9 cellular contexts compared by ENCODE assay signal in the genomic region with DNA sequence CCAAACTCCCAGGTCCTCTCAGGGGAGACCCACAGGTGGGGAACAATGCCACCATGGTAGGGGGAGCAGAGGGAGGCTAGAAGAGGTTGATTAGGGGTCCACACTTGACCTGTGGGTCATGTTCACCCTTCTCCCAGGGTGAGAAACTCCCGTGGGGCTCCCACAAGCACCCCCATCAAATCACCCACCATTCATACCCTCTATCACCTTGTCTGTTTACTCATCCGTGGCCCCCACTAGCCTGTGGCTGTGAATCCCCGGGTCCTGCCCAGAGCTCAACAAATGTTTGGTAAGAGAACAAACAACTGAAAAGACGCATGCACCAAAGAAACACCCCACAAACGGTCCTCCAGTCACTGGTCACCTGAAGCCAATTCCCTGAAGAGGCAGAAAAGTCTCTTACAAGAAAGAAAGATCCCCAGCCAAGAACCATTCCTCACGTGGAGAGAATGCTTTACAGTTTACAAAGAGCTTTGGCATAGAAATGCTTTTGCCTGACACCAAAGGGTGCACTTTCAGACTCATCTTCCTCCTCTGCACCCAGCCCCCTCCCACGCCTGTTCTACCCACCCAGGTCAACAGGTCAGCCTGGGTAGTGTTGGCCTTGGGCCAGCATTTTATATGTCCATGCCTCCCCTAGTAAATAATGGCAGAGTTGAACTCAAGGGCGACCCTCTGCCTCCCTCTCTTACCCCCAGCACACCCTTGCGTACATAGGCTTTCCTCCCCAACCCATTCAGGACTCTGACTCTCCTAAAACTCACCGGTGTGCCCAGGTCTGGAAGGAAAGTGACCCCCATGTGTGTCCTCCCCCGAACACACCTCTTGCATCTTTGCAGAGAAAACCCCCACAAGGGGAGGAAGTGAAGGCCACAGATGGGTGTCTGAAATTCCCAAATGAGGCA. TPM values are rescaled to one million over a fixed set of nuclear protein-coding genes. Genes with fewer than 3 reads are reported as not detected.
DNase-seq lines count a peak whose midpoint lies in the region; ATAC-seq and TF ChIP-seq lines count a peak whose summit lies in the region.
"Had no signal": no experiment of that assay in that cellular context is flagged by ENCODE, and none has a peak within 500 bp of the region (broad histone marks: within the 10 kb centered on the region; RNA-seq: fewer than 3 reads in every experiment).

No MANE protein-coding gene starts in this region.

- no peak for TF ChIP-seq CTCF in activated CD8-positive, alpha-beta T cell treated with anti-CD3 and anti-CD28 coated beads for 36 hours (IDR thresholded peaks at IDR 0.05)

- no peaks in the 10 kb centered on the region for H3K9me3 Mint-ChIP-seq in activated CD8-positive, alpha-beta T cell treated with anti-CD3 and anti-CD28 coated beads for 36 hours
- no peaks in the 10 kb centered on the region for H3K9me3 Mint-ChIP-seq in immature natural killer cell
- no peaks in the 10 kb centered on the region for H3K9me3 Mint-ChIP-seq in stimulated activated memory B cell treated with anti-CD40 and anti-IgM and Interleukin-4, amounts not matched to agents 10 μg/mL and 1 μg/mL and 100 μg/mL, for 72 hours

- H3K27me3 Mint-ChIP-seq in activated CD8-positive, alpha-beta T cell treated with anti-CD3 and anti-CD28 coated beads for 36 hours, result peaks cover 12% of the 10 kb centered on the region
- H3K27me3 Mint-ChIP-seq in immature natural killer cell (ENCODE audit: low read depth in 3 of 3), result peaks cover 2 to 13% (median 2%) of the 10 kb centered on the region in 3 donors
- peaks cover under 1% of the 10 kb centered on the region for H3K27me3 Mint-ChIP-seq in stimulated activated memory B cell treated with anti-CD40 and anti-IgM and Interleukin-4, amounts not matched to agents 10 μg/mL and 1 μg/mL and 100 μg/mL, for 72 hours

- POLR2A ChIA-PET in activated CD8-positive, alpha-beta T cell treated with anti-CD3 and anti-CD28 coated beads for 36 hours (lab: Charles Lee), result interaction anchor here (1.1 to 1.3 kb wide), 2 partner anchors 9 to 11 kb away, joined by 3 read pairs; no protein-coding TSS in a partner anchor

- intact Hi-C loops in activated CD8-positive, alpha-beta T cell treated with anti-CD3 and anti-CD28 coated beads for 36 hours (cut with micrococcal nuclease), result no loop called here

- no peak overlapping the region for H3K27ac Mint-ChIP-seq in activated CD8-positive, alpha-beta T cell treated with anti-CD3 and anti-CD28 coated beads for 36 hours
- peak overlapping the region in 5 of 6 donors; percentile 41 to 93 (median 90) for H3K27ac Mint-ChIP-seq in immature natural killer cell
- peak overlapping the region; percentile 59 for H3K27ac Mint-ChIP-seq in stimulated activated memory B cell treated with anti-CD40 and anti-IgM and Interleukin-4, amounts not matched to agents 10 μg/mL and 1 μg/mL and 100 μg/mL, for 72 hours

- CTCF ChIA-PET in activated CD8-positive, alpha-beta T cell treated with anti-CD3 and anti-CD28 coated beads for 36 hours (lab: Charles Lee), result interaction anchor here (1.2 to 2.4 kb wide), 4 partner anchors 10 to 69 kb away, joined by 3 to 9 read pairs (median 6); no protein-coding TSS in a partner anchor

- DNase-seq in DMS53 (lab: John Stamatoyannopoulos, UW) (peak; percentile 32), DMS53 treated with DMSO at 0.1 percent for 48 hours (lab: John Stamatoyannopoulos, UW; ENCODE audit: unreplicated experiment) (no peak), immature natural killer cell (no peak), OCI-M1 (lab: John Stamatoyannopoulos, UW) (no peak), kidney glomerular epithelial cell (lab: John Stamatoyannopoulos, UW) (no peak)
- DNase-seq in activated CD8-positive, alpha-beta T cell treated with anti-CD3 and anti-CD28 coated beads for 36 hours, result no peak
- DNase-seq: stimulated activated CD4-positive, alpha-beta T cell treated with anti-CD3 and anti-CD28 coated beads, Interleukin-4, amount 100 ng/mL, for 1 hour had no signal

- peak overlapping the region; percentile 73 for H3K4me3 Mint-ChIP-seq in activated CD8-positive, alpha-beta T cell treated with anti-CD3 and anti-CD28 coated beads for 36 hours
- H3K4me3 Mint-ChIP-seq in immature natural killer cell, result peak overlapping the region; percentile 93 to 98 (median 96)
- peak overlapping the region; percentile 83 for H3K4me3 Mint-ChIP-seq in stimulated activated memory B cell treated with anti-CD40 and anti-IgM and Interleukin-4, amounts not matched to agents 10 μg/mL and 1 μg/mL and 100 μg/mL, for 72 hours

- ATAC-seq in activated CD8-positive, alpha-beta T cell treated with anti-CD3 and anti-CD28 coated beads for 36 hours, result no peak
- ATAC-seq in stimulated activated memory B cell treated with anti-CD40 and anti-IgM and Interleukin-4, amounts not matched to agents 10 μg/mL and 1 μg/mL and 100 μg/mL, for 72 hours, result no peak
- ATAC-seq in GM19351 (IDR thresholded peaks at IDR 0.05; ENCODE audit: unreplicated experiment), result no peak

- no peaks in the 10 kb centered on the region for H3K36me3 Mint-ChIP-seq in activated CD8-positive, alpha-beta T cell treated with anti-CD3 and anti-CD28 coated beads for 36 hours (ENCODE audit: low read depth)
- peaks cover 0 to 3% (median 0%) of the 10 kb centered on the region in 3 donors for H3K36me3 Mint-ChIP-seq in immature natural killer cell
- no peaks in the 10 kb centered on the region for H3K36me3 Mint-ChIP-seq in stimulated activated memory B cell treated with anti-CD40 and anti-IgM and Interleukin-4, amounts not matched to agents 10 μg/mL and 1 μg/mL and 100 μg/mL, for 72 hours

- H3K4me1 Mint-ChIP-seq in activated CD8-positive, alpha-beta T cell treated with anti-CD3 and anti-CD28 coated beads for 36 hours (ENCODE audit: low read depth), result peaks cover 28% of the 10 kb centered on the region
- H3K4me1 Mint-ChIP-seq in immature natural killer cell, result peaks cover 31 to 36% of the 10 kb centered on the region in 2 donors
- peaks cover 31% of the 10 kb centered on the region for H3K4me1 Mint-ChIP-seq in stimulated activated memory B cell treated with anti-CD40 and anti-IgM and Interleukin-4, amounts not matched to agents 10 μg/mL and 1 μg/mL and 100 μg/mL, for 72 hours

RNA-seq across cellular contexts. Expression of gene ZCCHC24, which starts 1.8 kb away (rescaled TPM):
- 1 to 10 TPM; 1.0 to 1.7 TPM for total RNA-seq in activated CD8-positive, alpha-beta T cell treated with anti-CD3 and anti-CD28 coated beads for 36 hours
- polyA plus RNA-seq in immature natural killer cell, result 1 to 10 TPM; 1.6 to 2.2 (median 1.7) TPM
